ENCODE assay signal across 20 cellular contexts in genomic region chr12:103769240-103769945, GRCh38.
DNase-seq lines count a peak whose midpoint lies in the region; ATAC-seq, FAIRE-seq and TF ChIP-seq lines count a peak whose summit lies in the region.
"Had no signal": no experiment of that assay in that cellular context is flagged by ENCODE, and none has a peak within 500 bp of the region (broad histone marks: within the 10 kb centered on the region; RNA-seq: fewer than 3 reads in every experiment).

No MANE protein-coding gene starts in this region.

- no peaks in the 10 kb centered on the region for H3K9me3 Mint-ChIP-seq in H9
- H3K9me3 Mint-ChIP-seq in activated CD8-positive, alpha-beta T cell treated with anti-CD3 and anti-CD28 coated beads for 36 hours: no peaks in the 10 kb centered on the region
- H3K9me3 Mint-ChIP-seq: activated CD4-positive, alpha-beta T cell treated with anti-CD3 and anti-CD28 coated beads, Interleukin-2, amount 10 ng/mL, durations not matched to agents 7 days and 5 days; activated naive CD8-positive, alpha-beta T cell treated with anti-CD3 and anti-CD28 coated beads, Interleukin-2, amount 50 U/mL, for 24 hours; CD8-positive, alpha-beta memory T cell; immature natural killer cell had no signal

- H2BK12ac ChIP-seq in H9 (ENCODE audit: insufficient read length, low read depth, low read length) (no peak overlapping the region), H1 (ENCODE audit: low read depth, low read length) (no peak overlapping the region)

- no peak overlapping the region for H2BK15ac ChIP-seq in H9 (ENCODE audit: low read depth, low read length)
- H2BK15ac ChIP-seq in H1 (ENCODE audit: low read length): no peak overlapping the region

- H3K27ac Mint-ChIP-seq in H9: peak overlapping the region in 1 of 3 experiments; percentile 61; a peak in 2 of 7 replicates
- no peak overlapping the region for H3K27ac Mint-ChIP-seq in activated CD8-positive, alpha-beta T cell treated with anti-CD3 and anti-CD28 coated beads for 36 hours
- H3K27ac Mint-ChIP-seq: activated CD4-positive, alpha-beta T cell treated with anti-CD3 and anti-CD28 coated beads, Interleukin-2, amount 10 ng/mL, durations not matched to agents 7 days and 5 days; activated naive CD8-positive, alpha-beta T cell treated with anti-CD3 and anti-CD28 coated beads, Interleukin-2, amount 50 U/mL, for 24 hours; immature natural killer cell had no signal

- H3K4me3 Mint-ChIP-seq in H9: no peak overlapping the region; a peak in 1 of 5 replicates
- no peak overlapping the region for H3K4me3 Mint-ChIP-seq in activated CD8-positive, alpha-beta T cell treated with anti-CD3 and anti-CD28 coated beads for 36 hours
- H3K4me3 Mint-ChIP-seq: activated CD4-positive, alpha-beta T cell treated with anti-CD3 and anti-CD28 coated beads, Interleukin-2, amount 10 ng/mL, durations not matched to agents 7 days and 5 days; activated naive CD8-positive, alpha-beta T cell treated with anti-CD3 and anti-CD28 coated beads, Interleukin-2, amount 50 U/mL, for 24 hours; CD8-positive, alpha-beta memory T cell; immature natural killer cell had no signal

- no peak overlapping the region for H4K91ac ChIP-seq in H9 (ENCODE audit: insufficient read length, low read depth, low read length)
- H4K91ac ChIP-seq in H1 (replicated peaks; ENCODE audit: insufficient read length, low read length): peak overlapping the region; percentile 12

- H3K23me2 ChIP-seq in H9 (ENCODE audit: insufficient read length, low read depth, low read length, poor library complexity, severe bottlenecking): no peaks in the 10 kb centered on the region
- no peaks in the 10 kb centered on the region for H3K23me2 ChIP-seq in H1 (ENCODE audit: low read depth, low read length)

- H3K27me3 ChIP-seq in A673 (replicated peaks; ENCODE audit: insufficient read depth, low read depth, low read length, poor library complexity) (no peaks in the 10 kb centered on the region), H9 (ENCODE audit: insufficient read depth, low read length) (no peaks in the 10 kb centered on the region), H1 (replicated peaks in 1 of 4; ENCODE audit: control insufficient read depth in 3 of 4, extremely low read depth in 1 of 4, insufficient read depth in 3 of 4, low read length in 3 of 4) (no peaks in the 10 kb centered on the region)
- H3K27me3 ChIP-seq: body of pancreas, colonic mucosa had no signal

- TF ChIP-seq POLR2A in H1 (IDR thresholded peaks at IDR 0.05; ENCODE audit: control extremely low read depth in 1 of 2, low read depth in 2 of 2, low read length in 2 of 2): no peak

- H3K4me3 ChIP-seq in A673 (ENCODE audit: low read depth, low read length, poor library complexity, severe bottlenecking) (no peak overlapping the region), H1 (ENCODE audit: extremely low read depth in 1 of 4, insufficient read depth in 2 of 4, low read depth in 3 of 4, low read length in 4 of 4) (no peak overlapping the region)
- H3K4me3 ChIP-seq: body of pancreas, colonic mucosa, smooth muscle cell had no signal

- FAIRE-seq in H1 (lab: Jason Lieb, UNC): no peak
- FAIRE-seq: H54 had no signal

- H3K14ac ChIP-seq in H9 (ENCODE audit: insufficient read depth, low read length) (no peak overlapping the region; the same call in 1 of the 2 replicates), H1 (ENCODE audit: insufficient read length) (no peak overlapping the region)

- no peak overlapping the region for H3K9ac ChIP-seq in H9 (ENCODE audit: extremely low read depth, insufficient read length, low read length)
- H3K9ac ChIP-seq in H1 (replicated peaks in 1 of 4; ENCODE audit: extremely low read depth in 1 of 4, low read depth in 3 of 4, low read length in 3 of 4): no peak overlapping the region; a peak in 1 of 7 replicates

- H3K4me2 ChIP-seq in H9 (ENCODE audit: insufficient read depth, insufficient read length, low read length) (no peak overlapping the region), H1 (ENCODE audit: insufficient read depth in 1 of 2, low read depth in 2 of 2, low read length in 2 of 2) (peak overlapping the region; percentile 37 to 43; a peak in 3 of 4 replicates)
- H3K4me2 ChIP-seq: smooth muscle cell had no signal

- H3K9me3 ChIP-seq in A673 (ENCODE audit: low read depth, low read length, poor library complexity, severe bottlenecking) (no peaks in the 10 kb centered on the region), H9 (ENCODE audit: control insufficient read depth, low read depth, low read length) (no peaks in the 10 kb centered on the region), H1 (ENCODE audit: insufficient read depth in 2 of 2, low read depth in 1 of 2, low read length in 1 of 2) (no peaks in the 10 kb centered on the region)
- H3K9me3 ChIP-seq: body of pancreas, colonic mucosa had no signal

- no peaks in the 10 kb centered on the region for H4K20me1 ChIP-seq in H9 (ENCODE audit: control insufficient read depth, insufficient read depth, insufficient read length)
- H4K20me1 ChIP-seq in H1 (replicated peaks in 1 of 2; ENCODE audit: control insufficient read depth in 1 of 2, insufficient read depth in 2 of 2, low read length in 2 of 2): no peaks in the 10 kb centered on the region

- DNase-seq in A673 (ENCODE audit: low spot score): peak; percentile 58
- peak; percentile 47 for DNase-seq in H9
- DNase-seq in NCI-H2171 treated with DMSO at 0.1 percent for 48 hours (lab: John Stamatoyannopoulos, UW): peak; percentile 64
- peak in 1 of 2 experiments; percentile 56 for DNase-seq in H1 (ENCODE audit: low read depth in 1 of 2, low spot score in 2 of 2)
- DNase-seq in A172 (ENCODE audit: low spot score): no peak
- DNase-seq in activated CD8-positive, alpha-beta T cell treated with anti-CD3 and anti-CD28 coated beads for 36 hours: no peak
- DNase-seq: activated CD4-positive, alpha-beta T cell treated with anti-CD3 and anti-CD28 coated beads, Interleukin-2, amount 10 ng/mL, durations not matched to agents 7 days and 5 days; activated naive CD8-positive, alpha-beta T cell treated with anti-CD3 and anti-CD28 coated beads, Interleukin-2, amount 50 U/mL, for 24 hours; body of pancreas; CD8-positive, alpha-beta memory T cell; colonic mucosa; immature natural killer cell; left ventricle myocardium superior; NCI-H146; nucleus accumbens; stimulated activated CD4-positive, alpha-beta T cell treated with anti-CD3 and anti-CD28 coated beads, Interleukin-2, amount 100 ng/mL, for 48 hours had no signal

- H3K79me1 ChIP-seq in H9 (ENCODE audit: insufficient read depth, low read depth, low read length, poor library complexity, severe bottlenecking) (no peaks in the 10 kb centered on the region), H1 (ENCODE audit: low read depth, low read length) (no peaks in the 10 kb centered on the region)

- H3T11ph ChIP-seq in H9 (ENCODE audit: low read length): no peak overlapping the region

- H3K18ac ChIP-seq in H9 (ENCODE audit: insufficient read length, low read depth, low read length) (no peak overlapping the region), H1 (ENCODE audit: extremely low read depth, low read length) (peak overlapping the region; percentile 66; the same call in 1 of the 2 replicates)

- no peaks in the 10 kb centered on the region for H3K27me3 Mint-ChIP-seq in H9 (ENCODE audit: low read depth)
- H3K27me3 Mint-ChIP-seq in activated CD8-positive, alpha-beta T cell treated with anti-CD3 and anti-CD28 coated beads for 36 hours: no peaks in the 10 kb centered on the region
- H3K27me3 Mint-ChIP-seq: activated CD4-positive, alpha-beta T cell treated with anti-CD3 and anti-CD28 coated beads, Interleukin-2, amount 10 ng/mL, durations not matched to agents 7 days and 5 days; activated naive CD8-positive, alpha-beta T cell treated with anti-CD3 and anti-CD28 coated beads, Interleukin-2, amount 50 U/mL, for 24 hours; CD8-positive, alpha-beta memory T cell had no signal

- H2BK120ac ChIP-seq in H9 (ENCODE audit: low read depth, low read length, poor library complexity, severe bottlenecking) (no peak overlapping the region), H1 (replicated peaks; ENCODE audit: low read depth, low read length) (no peak overlapping the region)

- WGBS in H9 (ENCODE audit: extremely low coverage, insufficient read length, low lambda C conversion rate): no CpG with 5 or more reads among the region's 9 CpGs
- WGBS in H1 (ENCODE audit: extremely low coverage in 1 of 2, insufficient coverage in 1 of 2, insufficient read length in 1 of 2, insufficient replicate concordance in 2 of 2, low coverage in 1 of 2, low lambda C conversion rate in 2 of 2, missing lambda C conversion rate in 1 of 2), 2 experiments: 83% methylated on average over 9 of the region's 9 CpGs; no CpG with 5 or more reads in 1 of the 2 experiments

- TF ChIP-seq CTCF in A673 (conservative IDR thresholded peaks at IDR 0.05; ENCODE audit: low read depth, low read length): no peak
- no peak for TF ChIP-seq CTCF in H9 (conservative IDR thresholded peaks at IDR 0.05)
- no peak for TF ChIP-seq CTCF in H1 (IDR thresholded peaks at IDR 0.05; ENCODE audit: control extremely low read depth in 1 of 3, insufficient read depth in 1 of 3, low read depth in 1 of 3, low read length in 3 of 3)
- no peak for TF ChIP-seq CTCF in activated CD8-positive, alpha-beta T cell treated with anti-CD3 and anti-CD28 coated beads for 36 hours (IDR thresholded peaks at IDR 0.05)

- peaks cover 18 to 21% of the 10 kb centered on the region in 2 experiments for H3K4me1 Mint-ChIP-seq in H9
- H3K4me1 Mint-ChIP-seq in activated CD8-positive, alpha-beta T cell treated with anti-CD3 and anti-CD28 coated beads for 36 hours (ENCODE audit: low read depth): no peaks in the 10 kb centered on the region
- H3K4me1 Mint-ChIP-seq: activated CD4-positive, alpha-beta T cell treated with anti-CD3 and anti-CD28 coated beads, Interleukin-2, amount 10 ng/mL, durations not matched to agents 7 days and 5 days; activated naive CD8-positive, alpha-beta T cell treated with anti-CD3 and anti-CD28 coated beads, Interleukin-2, amount 50 U/mL, for 24 hours; CD8-positive, alpha-beta memory T cell; immature natural killer cell had no signal

- no peak overlapping the region for H2AK5ac ChIP-seq in H9 (ENCODE audit: insufficient read length, low read length)
- no peak overlapping the region for H2AK5ac ChIP-seq in H1 (ENCODE audit: low read depth, low read length)

- ATAC-seq in GM18867 (IDR thresholded peaks at IDR 0.05; ENCODE audit: unreplicated experiment) (no peak), HG02970 (IDR thresholded peaks at IDR 0.05; ENCODE audit: low FRiP score, unreplicated experiment) (no peak)
- no peak for ATAC-seq in activated CD8-positive, alpha-beta T cell treated with anti-CD3 and anti-CD28 coated beads for 36 hours
- ATAC-seq: activated naive CD8-positive, alpha-beta T cell treated with anti-CD3 and anti-CD28 coated beads, Interleukin-2, amount 50 U/mL, for 24 hours; body of pancreas; left ventricle myocardium superior had no signal

- H3K36me3 ChIP-seq in A673 (ENCODE audit: insufficient read depth, low read length, poor library complexity, severe bottlenecking) (peaks cover 11% of the 10 kb centered on the region), H1 (ENCODE audit: control insufficient read depth in 2 of 4, insufficient read depth in 4 of 4, low read length in 3 of 4) (no peaks in the 10 kb centered on the region)

- H2BK5ac ChIP-seq in H9 (ENCODE audit: insufficient read length, low read length) (no peak overlapping the region), H1 (ENCODE audit: low read depth, low read length) (peak overlapping the region; percentile 45; the same call in 1 of the 2 replicates)

- H2AFZ ChIP-seq in H9 (ENCODE audit: low read length): no peak overlapping the region
- peak overlapping the region; percentile 15; the same call in 1 of the 2 replicates for H2AFZ ChIP-seq in H1 (ENCODE audit: low read length)

- intact Hi-C loops in A673 (cut with micrococcal nuclease; ENCODE audit: unreplicated experiment): loop anchor here (10.0 kb wide), 1 partner anchor 335 kb away; no protein-coding TSS in a partner anchor
- intact Hi-C loops in activated CD8-positive, alpha-beta T cell treated with anti-CD3 and anti-CD28 coated beads for 36 hours (cut with micrococcal nuclease): no loop called here

- H2BK20ac ChIP-seq in H9 (ENCODE audit: low read depth, low read length, poor library complexity, severe bottlenecking) (no peak overlapping the region), H1 (ENCODE audit: low read length) (no peak overlapping the region)

- no peak overlapping the region for H3K56ac ChIP-seq in H9 (ENCODE audit: insufficient read length, low read depth, low read length)
- no peak overlapping the region for H3K56ac ChIP-seq in H1 (replicated peaks; ENCODE audit: insufficient read length, low read depth, low read length)

- CTCF ChIA-PET in A673 (lab: Charles Lee) (no interaction called here), H1 (lab: Charles Lee; ENCODE audit: partially characterized antibody) (interaction anchor here (0.6 to 3.5 kb wide), 17 partner anchors 9 to 173 kb away, joined by 3 to 29 read pairs (median 4); no protein-coding TSS in a partner anchor)
- CTCF ChIA-PET in activated CD8-positive, alpha-beta T cell treated with anti-CD3 and anti-CD28 coated beads for 36 hours (lab: Charles Lee): interaction anchor here (0.7 kb wide), 1 partner anchor 1634 kb away, joined by 4 read pairs; no protein-coding TSS in a partner anchor

- H3K23ac ChIP-seq in H9 (ENCODE audit: insufficient read length, low read depth, low read length): no peak overlapping the region
- H3K23ac ChIP-seq in H1 (ENCODE audit: insufficient read length): no peak overlapping the region

- no peak overlapping the region for H3K4ac ChIP-seq in H9 (ENCODE audit: low read depth, low read length)
- H3K4ac ChIP-seq in H1 (replicated peaks; ENCODE audit: insufficient read length, low read depth, low read length): no peak overlapping the region

- peak overlapping the region; percentile 49 for H3K27ac ChIP-seq in A673 (ENCODE audit: low read depth, low read length, poor library complexity, severe bottlenecking)
- H3K27ac ChIP-seq in H9 (ENCODE audit: insufficient read length, low read depth, low read length): no peak overlapping the region
- no peak overlapping the region for H3K27ac ChIP-seq in H1 (ENCODE audit: low read depth, low read length)
- H3K27ac ChIP-seq: body of pancreas, colonic mucosa had no signal

- H3K4me1 ChIP-seq in A673 (ENCODE audit: insufficient read depth, low read length, poor library complexity, severe bottlenecking) (peaks cover 8% of the 10 kb centered on the region), H9 (ENCODE audit: insufficient read depth, low read length) (peaks cover 2% of the 10 kb centered on the region; the same call in 1 of the 2 replicates), H1 (replicated peaks in 1 of 4; ENCODE audit: control insufficient read depth in 3 of 4, insufficient read depth in 4 of 4, low read length in 3 of 4) (peaks cover 0 to 10% (median 8%) of the 10 kb centered on the region in 4 experiments; a peak in 6 of 7 replicates)
- H3K4me1 ChIP-seq: colonic mucosa had no signal

- H4K8ac ChIP-seq in H9 (replicated peaks; ENCODE audit: insufficient read length, low read depth, low read length) (no peak overlapping the region), H1 (ENCODE audit: extremely low read depth, insufficient read depth, low read length) (no peak overlapping the region)

- no peaks in the 10 kb centered on the region for H3K79me2 ChIP-seq in H9 (ENCODE audit: insufficient read depth, low read length)
- no peaks in the 10 kb centered on the region for H3K79me2 ChIP-seq in H1 (ENCODE audit: control insufficient read depth in 1 of 2, insufficient read depth in 2 of 2, low read length in 2 of 2)

- TF ChIP-seq EP300 in H1 (IDR thresholded peaks at IDR 0.05; ENCODE audit: borderline replicate concordance in 1 of 2, low read depth in 2 of 2, low read length in 2 of 2): no peak

- no TSS peak for BruUV-seq in A673 (replicated peaks; lab: Mats Ljungman, UMichigan)

- peaks cover 0 to 12% (median 10%) of the 10 kb centered on the region in 3 experiments; a peak in 4 of 7 replicates for H3K36me3 Mint-ChIP-seq in H9 (ENCODE audit: insufficient read depth in 1 of 3, low read depth in 3 of 3)
- no peaks in the 10 kb centered on the region for H3K36me3 Mint-ChIP-seq in activated CD8-positive, alpha-beta T cell treated with anti-CD3 and anti-CD28 coated beads for 36 hours (ENCODE audit: low read depth)

- POLR2A ChIA-PET in A673 (lab: Charles Lee; ENCODE audit: low non-redundant PET): no interaction called here
- POLR2A ChIA-PET in H1 (lab: Charles Lee; ENCODE audit: partially characterized antibody): interaction anchor here (1.0 kb wide), 1 partner anchor 161 kb away, joined by 3 read pairs; the partner anchor contains the start of gene HSP90B1
- POLR2A ChIA-PET in activated CD8-positive, alpha-beta T cell treated with anti-CD3 and anti-CD28 coated beads for 36 hours (lab: Charles Lee): no interaction called here

- TF ChIP-seq RAD21 in H1 (IDR thresholded peaks at IDR 0.05 in 1 of 2, conservative IDR thresholded peaks at IDR 0.05 in 1 of 2; ENCODE audit: low read depth in 2 of 2, low read length in 2 of 2): no peak

- no peak overlapping the region for H4K5ac ChIP-seq in H9 (ENCODE audit: insufficient read length, low read depth, low read length)
- no peak overlapping the region for H4K5ac ChIP-seq in H1 (ENCODE audit: insufficient read length, low read depth, low read length)

Comparison
In these comparisons a context has a peak if more than half of its experiments do, and no peak if none do; other contexts are left out.
1. DNase-seq: peak in A673 (single experiment), H9 (single experiment) and NCI-H2171 treated with DMSO at 0.1 percent for 48 hours (single experiment); none in A172 (single experiment) and activated CD8-positive, alpha-beta T cell treated with anti-CD3 and anti-CD28 coated beads for 36 hours (single experiment).